In genomic region chr14:105427893-105428485, GRCh38 we compare ENCODE assay signal across 19 cellular contexts. TPM values are rescaled to one million over a fixed set of nuclear protein-coding genes. Genes with fewer than 3 reads are reported as not detected.
DNase-seq lines count a peak whose midpoint lies in the region; ATAC-seq, FAIRE-seq and TF ChIP-seq lines count a peak whose summit lies in the region.
"Had no signal": no experiment of that assay in that cellular context is flagged by ENCODE, and none has a peak within 500 bp of the region (broad histone marks: within the 10 kb centered on the region; RNA-seq: fewer than 3 reads in every experiment).

No MANE protein-coding gene starts in this region.

- H3K4me3 Mint-ChIP-seq in activated CD8-positive, alpha-beta memory T cell treated with anti-CD3 and anti-CD28 coated beads, Interleukin-2, amount 10 ng/mL, durations not matched to agents 7 days and 5 days = no peak overlapping the region

- in situ Hi-C loops in K562 (cut with MboI) = no loop called here
- in situ Hi-C loops in gastrocnemius medialis (cut with MboI; ENCODE audit: low sequenced_read_pairs in 4 of 4) = no loop called here

- CTCF ChIA-PET in activated CD8-positive, alpha-beta memory T cell treated with anti-CD3 and anti-CD28 coated beads, Interleukin-2, amount 10 ng/mL, durations not matched to agents 7 days and 5 days (lab: Charles Lee) = interaction anchor here (0.7 kb wide), 1 partner anchor 74 kb away, joined by 5 read pairs; no protein-coding TSS in a partner anchor
- CTCF ChIA-PET in HEK293 (lab: Yijun Ruan, JAX) = no interaction called here
- CTCF ChIA-PET in K562 (lab: Yijun Ruan, JAX; ENCODE audit: low intra/inter-chr PET ratio) = no interaction called here

- TF ChIP-seq CTCF in HEK293 (tag by site-specific recombination; IDR thresholded peaks at IDR 0.05) (no peak), K562 (IDR thresholded peaks at IDR 0.05 in 2 of 3, conservative IDR thresholded peaks at IDR 0.05 in 1 of 3; ENCODE audit: insufficient read depth in 2 of 3, low read depth in 1 of 3, low read length in 3 of 3) (no peak), osteoblast (IDR thresholded peaks at IDR 0.05; ENCODE audit: extremely low read depth, low read depth, low read length) (no peak), gastrocnemius medialis (IDR thresholded peaks at IDR 0.05 in 4 of 5, conservative IDR thresholded peaks at IDR 0.05 in 1 of 5) (no peak)

- no peaks in the 10 kb centered on the region for H3K27me3 ChIP-seq in K562 (ENCODE audit: control insufficient read depth in 2 of 2, insufficient read depth in 2 of 2, low read length in 2 of 2)
- H3K27me3 ChIP-seq in osteoblast (ENCODE audit: insufficient read depth, low read length) = no peaks in the 10 kb centered on the region
- no peaks in the 10 kb centered on the region for H3K27me3 ChIP-seq in gastrocnemius medialis

- H3K9me3 ChIP-seq in HEK293 (ENCODE audit: control insufficient read depth, insufficient read depth, low read depth, low read length) (no peaks in the 10 kb centered on the region; the same call in 1 of the 2 replicates), K562 (replicated peaks; ENCODE audit: control insufficient read depth, insufficient read depth, low read depth, low read length) (no peaks in the 10 kb centered on the region; the same call in 1 of the 2 replicates), osteoblast (ENCODE audit: low read depth, low read length) (no peaks in the 10 kb centered on the region), gastrocnemius medialis (no peaks in the 10 kb centered on the region)

- peaks cover 2% of the 10 kb centered on the region for H3K9me1 ChIP-seq in K562 (ENCODE audit: control insufficient read depth, insufficient read depth, low read length)

- POLR2A ChIA-PET in HEK293 (lab: Yijun Ruan, JAX) = no interaction called here
- POLR2A ChIA-PET in K562 (lab: Yijun Ruan, JAX) = interaction anchor here (0.6 kb wide), 1 partner anchor 20 kb away, joined by 3 read pairs; no protein-coding TSS in a partner anchor

- DNase-seq in activated CD8-positive, alpha-beta memory T cell treated with anti-CD3 and anti-CD28 coated beads, Interleukin-2, amount 10 ng/mL, durations not matched to agents 7 days and 5 days = no peak
- no peak for DNase-seq in activated CD8-positive, alpha-beta memory T cell treated with anti-CD3 and anti-CD28 coated beads, Interleukin-2, amount 50 U/mL, for 4 hours
- DNase-seq in K562 (ENCODE audit: extremely low read depth in 1 of 4, low spot score in 3 of 4) (no peak), osteoblast (ENCODE audit: insufficient read length, low spot score, missing footprints) (peak; percentile 73), NCI-H2081 treated with DMSO at 0.1 percent for 48 hours (lab: John Stamatoyannopoulos, UW) (no peak), gastrocnemius medialis (no peak)
- DNase-seq: C1 segment of cervical spinal cord, IMR-90, Karpas-422, NCI-H1436, NCI-H1930, NCI-H526, PC-3, RPMI8226 had no signal

- H3K9ac ChIP-seq in K562 (ENCODE audit: insufficient read depth in 1 of 2, low read depth in 2 of 2, low read length in 2 of 2) = peak overlapping the region in 1 of 2 experiments; percentile 26; a peak in 2 of 4 replicates

- FAIRE-seq in K562 (lab: Jason Lieb, UNC) = no peak
- FAIRE-seq: D721Med, GM12892 had no signal

- no peak for TF ChIP-seq RAD21 in K562 (CRISPR knock-in tag; conservative IDR thresholded peaks at IDR 0.05 in 1 of 2, IDR thresholded peaks at IDR 0.05 in 1 of 2)

- H3K4me1 ChIP-seq in HEK293 (ENCODE audit: control insufficient read depth, insufficient read depth, low read length) (no peaks in the 10 kb centered on the region), K562 (replicated peaks in 1 of 2; ENCODE audit: control insufficient read depth in 2 of 2, insufficient read depth in 2 of 2, low read length in 2 of 2) (peaks cover 0 to 27% of the 10 kb centered on the region in 2 experiments; a peak in 2 of 5 replicates), osteoblast (ENCODE audit: insufficient read depth, low read length) (peaks cover 16% of the 10 kb centered on the region), gastrocnemius medialis (peaks cover 3 to 12% of the 10 kb centered on the region in 2 donors)

- TF ChIP-seq POLR2A in K562 (conservative IDR thresholded peaks at IDR 0.05) (no peak), gastrocnemius medialis (IDR thresholded peaks at IDR 0.05) (no peak)

- H4K20me1 ChIP-seq in K562 (replicated peaks; ENCODE audit: control insufficient read depth, insufficient read depth, low read length) (no peaks in the 10 kb centered on the region), osteoblast (ENCODE audit: insufficient read depth, low read length) (peaks cover 58% of the 10 kb centered on the region)

- no peak overlapping the region for H3K27ac ChIP-seq in HEK293 (ENCODE audit: extremely low read depth, low read depth, low read length)
- H3K27ac ChIP-seq in K562 (ENCODE audit: extremely low read depth, low read depth, low read length) = no peak overlapping the region
- H3K27ac ChIP-seq in osteoblast (ENCODE audit: low read depth, low read length) = no peak overlapping the region
- no peak overlapping the region for H3K27ac ChIP-seq in gastrocnemius medialis

- no peaks in the 10 kb centered on the region for H3K27me3 Mint-ChIP-seq in activated CD8-positive, alpha-beta memory T cell treated with anti-CD3 and anti-CD28 coated beads, Interleukin-2, amount 10 ng/mL, durations not matched to agents 7 days and 5 days

- peaks cover 15% of the 10 kb centered on the region for H3K4me1 Mint-ChIP-seq in activated CD8-positive, alpha-beta memory T cell treated with anti-CD3 and anti-CD28 coated beads, Interleukin-2, amount 10 ng/mL, durations not matched to agents 7 days and 5 days

- H3K27ac Mint-ChIP-seq in activated CD8-positive, alpha-beta memory T cell treated with anti-CD3 and anti-CD28 coated beads, Interleukin-2, amount 10 ng/mL, durations not matched to agents 7 days and 5 days = peak overlapping the region; percentile 26

- BruUV-seq in K562 (replicated peaks; lab: Mats Ljungman, UMichigan) = no TSS peak

- WGBS in K562 (ENCODE audit: insufficient coverage, low coverage, missing lambda C conversion rate) = 85% methylated on average over 7 of the region's 10 CpGs

- H3K4me2 ChIP-seq in K562 (ENCODE audit: insufficient read depth, low read length) (no peak overlapping the region), osteoblast (ENCODE audit: insufficient read depth, low read length) (no peak overlapping the region)

- H3K4me3 ChIP-seq in HEK293 (ENCODE audit: low read depth, low read length) = no peak overlapping the region
- H3K4me3 ChIP-seq in K562 = no peak overlapping the region
- no peak overlapping the region for H3K4me3 ChIP-seq in osteoblast (ENCODE audit: insufficient read depth, low read length)
- no peak overlapping the region for H3K4me3 ChIP-seq in gastrocnemius medialis

- H3K79me2 ChIP-seq in K562 (ENCODE audit: control insufficient read depth, insufficient read depth, low read length) (peaks cover 80% of the 10 kb centered on the region), osteoblast (ENCODE audit: insufficient read depth, low read length) (peaks cover 86% of the 10 kb centered on the region)

- H3K36me3 ChIP-seq in HEK293 (ENCODE audit: control insufficient read depth in 2 of 2, insufficient read depth in 1 of 2, low read length in 2 of 2) = peaks cover 20 to 58% of the 10 kb centered on the region in 2 experiments; a peak in 2 of 3 replicates
- H3K36me3 ChIP-seq in K562 (ENCODE audit: control insufficient read depth, insufficient read depth, low read length) = peaks cover 54% of the 10 kb centered on the region; the same call in 2 of the 3 replicates
- H3K36me3 ChIP-seq in osteoblast (ENCODE audit: insufficient read depth, low read length) = peaks cover 5% of the 10 kb centered on the region
- H3K36me3 ChIP-seq in gastrocnemius medialis = no peaks in the 10 kb centered on the region

- no peak overlapping the region for H2AFZ ChIP-seq in K562 (ENCODE audit: low read depth, low read length)
- no peak overlapping the region for H2AFZ ChIP-seq in osteoblast (ENCODE audit: low read length)

- no peak for ATAC-seq in activated CD8-positive, alpha-beta memory T cell treated with anti-CD3 and anti-CD28 coated beads, Interleukin-2, amount 10 ng/mL, durations not matched to agents 7 days and 5 days
- ATAC-seq in K562 (no peak), gastrocnemius medialis (no peak)
- ATAC-seq: PC-3 had no signal

- H3K9me3 Mint-ChIP-seq in activated CD8-positive, alpha-beta memory T cell treated with anti-CD3 and anti-CD28 coated beads, Interleukin-2, amount 10 ng/mL, durations not matched to agents 7 days and 5 days (ENCODE audit: low read depth) = no peaks in the 10 kb centered on the region

- TF ChIP-seq EP300 in K562 (IDR thresholded peaks at IDR 0.05; ENCODE audit: low read length) = no peak

- intact Hi-C loops in K562 (cut with micrococcal nuclease) = no loop called here
- intact Hi-C loops in gastrocnemius medialis (cut with DNase I; ENCODE audit: low total_unique reads) = loop anchor here (1.0 kb wide), 1 partner anchor 39 kb away; no protein-coding TSS in a partner anchor

- peaks cover 38% of the 10 kb centered on the region for H3K36me3 Mint-ChIP-seq in activated CD8-positive, alpha-beta memory T cell treated with anti-CD3 and anti-CD28 coated beads, Interleukin-2, amount 10 ng/mL, durations not matched to agents 7 days and 5 days

RNA-seq across cellular contexts. Expression of gene MTA1, which starts 8.4 kb away (rescaled TPM):
- 100 to 1,000 TPM; 134 to 141 TPM for total RNA-seq in activated CD8-positive, alpha-beta memory T cell treated with anti-CD3 and anti-CD28 coated beads, Interleukin-2, amount 10 ng/mL, durations not matched to agents 7 days and 5 days
- 154 and 390 TPM in 2 replicates for total RNA-seq in K562 (2011; cell fraction: chromatin; rRNA removed; ENCODE audit: low replicate concordance)
- total RNA-seq in K562 (2011; cell fraction: nucleolus; rRNA removed) = 257 and 271 TPM in 2 replicates
- 138 and 156 TPM in 2 replicates for total RNA-seq in K562 (2011; cell fraction: nucleoplasm; rRNA removed)
- total RNA-seq in K562 (2014; rRNA removed) (48.1 and 61.0 TPM in 2 replicates), K562 (2014; rRNA removed; fragmentation: Illumina TruSeq; extraction: Trizol) (11.6 and 12.2 TPM in 2 replicates), K562 (2015; rRNA removed; fragmentation: Illumina TruSeq; extraction: Trizol) (32.3 and 33.4 TPM in 2 replicates), K562 (2021) (107 and 118 TPM in 2 replicates), osteoblast (60.4 TPM in 2 replicates), gastrocnemius medialis (10 to 100 TPM; 18.2 to 30.8 (median 28.2) TPM)
- polyA plus RNA-seq in K562 (2011; rRNA removed) (47.7 and 58.6 TPM in 2 replicates), K562 (2014; fragmentation: Illumina TruSeq; extraction: Trizol) (29.5 and 45.4 TPM in 2 replicates), K562 (2014; fragmentation: Nextera tagmentation; extraction: Ambion mirVana) (under 1 TPM; 0.13 to 0.14 TPM), K562 (2014; rRNA removed) (90.0 and 103 TPM in 2 replicates)
- 31.6 and 47.1 TPM in 2 replicates for polyA plus RNA-seq in K562 (2011; cell fraction: cytosol; rRNA removed)
- polyA plus RNA-seq in K562 (2011; cell fraction: nucleus; rRNA removed) = 383 and 622 TPM in 2 replicates
- 74.0 and 91.7 TPM in 2 replicates for polyA plus RNA-seq in K562 (2012)
- polyA minus RNA-seq in K562 (2011; rRNA and poly(A)+ RNA removed) = 13.9 and 22.6 TPM in 2 replicates
- 69.0 and 80.6 TPM in 2 replicates for polyA minus RNA-seq in K562 (2011; cell fraction: cytosol; rRNA and poly(A)+ RNA removed)
- 102 and 104 TPM in 2 replicates for polyA minus RNA-seq in K562 (2011; cell fraction: nucleus; rRNA and poly(A)+ RNA removed)

RNA-seq across cellular contexts. Expression of gene TEX22, which starts 29.7 kb away (rescaled TPM):
- total RNA-seq in activated CD8-positive, alpha-beta memory T cell treated with anti-CD3 and anti-CD28 coated beads, Interleukin-2, amount 10 ng/mL, durations not matched to agents 7 days and 5 days = 1 to 10 TPM; 3.4 to 3.7 TPM
- total RNA-seq in K562 (2011; cell fraction: chromatin; rRNA removed; ENCODE audit: low replicate concordance) = 2.3 and 5.1 TPM in 2 replicates
- total RNA-seq in K562 (2011; cell fraction: nucleolus; rRNA removed) = 2.6 and 3.8 TPM in 2 replicates
- total RNA-seq in K562 (2011; cell fraction: nucleoplasm; rRNA removed) = 1.9 and 2.6 TPM in 2 replicates
- total RNA-seq in K562 (2014; rRNA removed) (0.04 and 0.05 TPM in 2 replicates), K562 (2014; rRNA removed; fragmentation: Illumina TruSeq; extraction: Trizol) (0.06 and 0.55 TPM in 2 replicates), K562 (2015; rRNA removed; fragmentation: Illumina TruSeq; extraction: Trizol) (0.14 and 0.45 TPM in 2 replicates), K562 (2021) (1.0 and 1.7 TPM in 2 replicates), osteoblast (under 0.01 and 0.29 TPM in 2 replicates), gastrocnemius medialis (not detected)
- polyA plus RNA-seq in K562 (2011; rRNA removed) (0.31 and 0.50 TPM in 2 replicates), K562 (2014; fragmentation: Illumina TruSeq; extraction: Trizol) (0.04 and 0.14 TPM in 2 replicates), K562 (2014; fragmentation: Nextera tagmentation; extraction: Ambion mirVana) (not detected), K562 (2014; rRNA removed) (0.18 and 0.23 TPM in 2 replicates)
- polyA plus RNA-seq in K562 (2011; cell fraction: cytosol; rRNA removed) = 0.22 and 0.66 TPM in 2 replicates
- polyA plus RNA-seq in K562 (2011; cell fraction: nucleus; rRNA removed) = 3.7 and 7.3 TPM in 2 replicates
- 0.14 and 0.36 TPM in 2 replicates for polyA plus RNA-seq in K562 (2012)
- 0.11 and 0.12 TPM in 2 replicates for polyA minus RNA-seq in K562 (2011; rRNA and poly(A)+ RNA removed)
- not detected in 2 replicates for polyA minus RNA-seq in K562 (2011; cell fraction: cytosol; rRNA and poly(A)+ RNA removed)
- 0.56 and 0.94 TPM in 2 replicates for polyA minus RNA-seq in K562 (2011; cell fraction: nucleus; rRNA and poly(A)+ RNA removed)

RNA-seq across cellular contexts. Expression of gene CRIP2, which starts 46.6 kb away (rescaled TPM):
- total RNA-seq in activated CD8-positive, alpha-beta memory T cell treated with anti-CD3 and anti-CD28 coated beads, Interleukin-2, amount 10 ng/mL, durations not matched to agents 7 days and 5 days = under 1 TPM in 1 of 2 experiments, not detected in 1; 0.68 TPM
- 2.6 TPM in 1 of 2 replicates, not detected in the other for total RNA-seq in K562 (2011; cell fraction: chromatin; rRNA removed; ENCODE audit: low replicate concordance)
- total RNA-seq in K562 (2011; cell fraction: nucleolus; rRNA removed) = 0.53 and 1.7 TPM in 2 replicates
- 1.2 and 1.5 TPM in 2 replicates for total RNA-seq in K562 (2011; cell fraction: nucleoplasm; rRNA removed)
- 1.7 and 2.0 TPM in 2 replicates for total RNA-seq in K562 (2014; rRNA removed)
- total RNA-seq in K562 (2014; rRNA removed; fragmentation: Illumina TruSeq; extraction: Trizol) = not detected in 2 replicates
- 0.33 and 0.34 TPM in 2 replicates for total RNA-seq in K562 (2015; rRNA removed; fragmentation: Illumina TruSeq; extraction: Trizol)
- 1.2 and 1.7 TPM in 2 replicates for total RNA-seq in K562 (2021)
- 1.0 and 2.2 TPM in 2 replicates for polyA plus RNA-seq in K562 (2011; rRNA removed)
- polyA plus RNA-seq in K562 (2011; cell fraction: cytosol; rRNA removed) = 4.4 and 9.0 TPM in 2 replicates
- polyA plus RNA-seq in K562 (2011; cell fraction: nucleus; rRNA removed) = 4.8 and 11.0 TPM in 2 replicates
- 1.4 and 1.9 TPM in 2 replicates for polyA plus RNA-seq in K562 (2012)
- polyA plus RNA-seq in K562 (2014; fragmentation: Illumina TruSeq; extraction: Trizol) = 0.18 and 0.51 TPM in 2 replicates
- polyA plus RNA-seq in K562 (2014; fragmentation: Nextera tagmentation; extraction: Ambion mirVana) = under 1 TPM; 0.25 to 0.27 TPM
- polyA plus RNA-seq in K562 (2014; rRNA removed) = 0.16 and 1.2 TPM in 2 replicates
- 0.39 TPM in 1 of 2 replicates, not detected in the other for polyA minus RNA-seq in K562 (2011; rRNA and poly(A)+ RNA removed)
- polyA minus RNA-seq in K562 (2011; cell fraction: cytosol; rRNA and poly(A)+ RNA removed) = 1.2 and 2.0 TPM in 2 replicates
- polyA minus RNA-seq in K562 (2011; cell fraction: nucleus; rRNA and poly(A)+ RNA removed) = 0.67 and 0.94 TPM in 2 replicates
- 31.5 and 43.8 TPM in 2 replicates for total RNA-seq in osteoblast
- total RNA-seq in gastrocnemius medialis = 10 to 100 TPM; 31.4 to 47.1 (median 38.8) TPM

RNA-seq across cellular contexts. Expression of gene CRIP1, which starts 58.7 kb away (rescaled TPM):
- total RNA-seq in activated CD8-positive, alpha-beta memory T cell treated with anti-CD3 and anti-CD28 coated beads, Interleukin-2, amount 10 ng/mL, durations not matched to agents 7 days and 5 days = 100 to 1,000 TPM; 546 to 574 TPM
- total RNA-seq in K562 (2011; cell fraction: chromatin; rRNA removed; ENCODE audit: low replicate concordance) = not detected in 2 replicates
- total RNA-seq in K562 (2011; cell fraction: nucleolus; rRNA removed) = not detected in 2 replicates
- 0.29 TPM in 1 of 2 replicates, not detected in the other for total RNA-seq in K562 (2011; cell fraction: nucleoplasm; rRNA removed)
- total RNA-seq in K562 (2014; rRNA removed) (not detected in 2 replicates), K562 (2014; rRNA removed; fragmentation: Illumina TruSeq; extraction: Trizol) (not detected in 2 replicates), K562 (2015; rRNA removed; fragmentation: Illumina TruSeq; extraction: Trizol) (not detected in 2 replicates), K562 (2021) (0.58 and 0.98 TPM in 2 replicates), osteoblast (5.0 and 8.7 TPM in 2 replicates), gastrocnemius medialis (1 to 10 TPM; 2.6 to 7.6 (median 5.3) TPM)
- polyA plus RNA-seq in K562 (2011; rRNA removed) (0.14 and 0.23 TPM in 2 replicates), K562 (2014; fragmentation: Illumina TruSeq; extraction: Trizol) (not detected in 2 replicates), K562 (2014; fragmentation: Nextera tagmentation; extraction: Ambion mirVana) (not detected), K562 (2014; rRNA removed) (0.11 TPM in 1 of 2 replicates, not detected in the other)
- polyA plus RNA-seq in K562 (2011; cell fraction: cytosol; rRNA removed) = 0.31 and 0.46 TPM in 2 replicates
- 0.21 and 1.1 TPM in 2 replicates for polyA plus RNA-seq in K562 (2011; cell fraction: nucleus; rRNA removed)
- polyA plus RNA-seq in K562 (2012) = 0.72 TPM in 1 of 2 replicates, not detected in the other
- polyA minus RNA-seq in K562 (2011; rRNA and poly(A)+ RNA removed) = not detected in 2 replicates
- polyA minus RNA-seq in K562 (2011; cell fraction: cytosol; rRNA and poly(A)+ RNA removed) = 3.2 and 9.9 TPM in 2 replicates
- polyA minus RNA-seq in K562 (2011; cell fraction: nucleus; rRNA and poly(A)+ RNA removed) = 0.78 and 1.5 TPM in 2 replicates
- total RNA-seq: H4, IMR-90, MCF 10A had no signal
